Comparison of ENCODE assay signal across 21 cellular contexts in the genomic region with DNA sequence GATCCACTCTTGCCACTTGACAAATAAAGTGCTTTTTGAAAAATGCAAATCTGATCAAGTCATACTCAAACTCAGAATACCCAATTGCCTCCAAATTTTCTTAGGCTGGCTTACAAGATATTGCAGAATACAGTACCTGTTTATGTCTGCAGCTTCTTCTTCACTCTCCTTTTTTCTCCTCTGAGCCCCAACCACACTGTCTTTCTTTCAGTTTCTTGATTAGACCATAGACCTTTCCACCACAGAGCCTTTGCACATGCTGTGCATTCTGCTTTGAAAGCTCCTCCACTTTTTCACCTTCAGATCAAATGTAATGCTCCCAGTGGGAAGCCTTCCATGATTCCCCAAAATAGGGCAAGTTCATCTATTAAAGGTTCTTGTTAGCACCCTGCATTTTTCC. TPM values are rescaled to one million over a fixed set of nuclear protein-coding genes. Genes with fewer than 3 reads are reported as not detected.
"Had no signal": no experiment of that assay in that cellular context is flagged by ENCODE, and none has a peak within 500 bp of the region (broad histone marks: within the 10 kb centered on the region; RNA-seq: fewer than 3 reads in every experiment).

No MANE protein-coding gene starts in this region.

- DNase-seq: activated CD4-positive, CD25-positive, alpha-beta regulatory T cell; activated effector memory CD4-positive, alpha-beta T cell treated with Interleukin-2 at 50 U/mL for 16 hours; cortex of kidney; erythroblast; hypothalamus; islet precursor cell; left colon; lower lobe of right lung; nucleus accumbens; stimulated activated CD4-positive, alpha-beta T cell treated with anti-CD3 and anti-CD28 coated beads, Interleukin-4, amount 100 ng/mL, for 24 hours; T1000; upper lobe of right lung had no signal

- H3K4me1 Mint-ChIP-seq: nephron had no signal

- H3K36me3 Mint-ChIP-seq: stimulated activated effector memory CD8-positive, alpha-beta T cell treated with anti-CD3 and anti-CD28 coated beads, Interleukin-12 subunit alpha, Interleukin-12 subunit beta, amount 100 ng/mL, for 72 hours had no signal

- H3K27ac Mint-ChIP-seq: nephron; stimulated activated effector memory CD8-positive, alpha-beta T cell treated with anti-CD3 and anti-CD28 coated beads, Interleukin-12 subunit alpha, Interleukin-12 subunit beta, amount 100 ng/mL, for 72 hours had no signal

- H3K9me3 Mint-ChIP-seq: stimulated activated effector memory CD8-positive, alpha-beta T cell treated with anti-CD3 and anti-CD28 coated beads, Interleukin-12 subunit alpha, Interleukin-12 subunit beta, amount 100 ng/mL, for 72 hours had no signal

- H3K9me3 ChIP-seq: breast epithelium, lower lobe of right lung, upper lobe of right lung had no signal

- ATAC-seq: left colon; lower lobe of right lung; sciatic nerve; SK-N-SH treated with all-trans-retinoic acid at 6 μM for 48 hours; stimulated activated effector memory CD8-positive, alpha-beta T cell treated with anti-CD3 and anti-CD28 coated beads, Interleukin-12 subunit alpha, Interleukin-12 subunit beta, amount 100 ng/mL, for 72 hours; upper lobe of right lung had no signal

- H3K4me3 Mint-ChIP-seq: nephron; stimulated activated effector memory CD8-positive, alpha-beta T cell treated with anti-CD3 and anti-CD28 coated beads, Interleukin-12 subunit alpha, Interleukin-12 subunit beta, amount 100 ng/mL, for 72 hours had no signal

RNA-seq across cellular contexts. Expression of gene GYS2, which starts 13.9 kb away (rescaled TPM):
- total RNA-seq: activated CD8-positive, alpha-beta memory T cell treated with anti-CD3 and anti-CD28 coated beads for 36 hours; astrocyte; frontal cortex; left colon; lower lobe of right lung; smooth muscle cell; upper lobe of right lung had no signal
